8 cellular contexts compared by ENCODE assay signal in the genomic region with DNA sequence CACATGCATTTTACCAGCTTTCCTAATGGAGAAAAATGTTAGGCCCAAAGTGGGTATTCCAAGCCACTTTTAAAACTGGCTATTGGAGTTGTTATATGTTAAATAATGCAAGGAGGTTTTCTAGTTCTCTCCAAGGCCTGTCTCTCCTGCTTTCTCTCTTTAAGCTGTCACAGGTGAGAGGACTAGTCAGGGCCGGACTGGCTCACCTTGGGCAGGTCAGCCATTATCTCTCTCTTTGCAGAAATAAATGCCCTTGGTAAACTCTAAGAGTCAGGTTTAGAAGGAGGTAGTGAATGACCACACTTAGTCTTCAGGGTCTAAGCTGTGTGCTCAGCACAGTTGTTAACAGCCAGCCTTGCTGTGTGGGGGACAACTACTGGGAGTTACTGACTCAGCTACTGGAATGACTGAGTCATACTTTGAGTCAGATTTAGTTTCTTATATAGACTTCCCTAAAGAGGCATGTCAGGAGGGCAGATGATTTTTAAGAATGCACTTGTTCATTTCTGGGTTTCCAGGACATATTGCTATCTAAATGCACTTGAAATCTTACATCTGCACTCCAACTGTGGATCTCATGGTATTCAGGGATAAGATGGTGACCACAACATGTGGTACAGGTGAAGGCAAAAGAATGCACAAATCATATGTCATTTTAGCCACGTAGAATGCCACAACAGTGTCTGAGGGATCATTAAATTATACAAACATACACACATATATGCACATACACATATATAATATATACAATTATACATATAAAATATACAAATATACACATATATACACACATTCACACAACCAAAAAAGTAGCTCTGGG.
A peak's percentile ranks its signal among the peaks of the same experiment; 100 is the strongest.
DNase-seq lines count a peak whose midpoint lies in the region; ATAC-seq and TF ChIP-seq lines count a peak whose summit lies in the region.

No MANE protein-coding gene starts in this region.

- H3K79me2 ChIP-seq in SK-N-SH (ENCODE audit: insufficient read depth) = no peaks in the 10 kb centered on the region

- peak in 1 of 2 experiments; percentile 54; a peak in 1 of 4 replicates for TF ChIP-seq EP300 in SK-N-SH (IDR thresholded peaks at IDR 0.05; ENCODE audit: borderline replicate concordance in 1 of 2, low read depth in 1 of 2, low read length in 1 of 2)

- intact Hi-C loops in uterus (cut with DNase I; ENCODE audit: low total_unique reads) = no loop called here

- peak overlapping the region; percentile 70 for H2AFZ ChIP-seq in SK-N-SH (ENCODE audit: low read depth)

- ATAC-seq in GM18909 (IDR thresholded peaks at IDR 0.05; ENCODE audit: poor library complexity, unreplicated experiment) (peak; percentile 96), HG03066 (IDR thresholded peaks at IDR 0.05; ENCODE audit: low read depth, unreplicated experiment) (peak; percentile 91)

- TF ChIP-seq POLR2A in uterus (IDR thresholded peaks at IDR 0.05) = no peak

- peak overlapping the region; percentile 44; the same call in 1 of the 2 replicates for H3K4me2 ChIP-seq in SK-N-SH

- H3K4me3 ChIP-seq in SK-N-SH (ENCODE audit: low read depth in 2 of 2, low read length in 1 of 2) = no peak overlapping the region
- H3K4me3 ChIP-seq in foreskin fibroblast (ENCODE audit: low read depth in 1 of 2, low read length in 2 of 2) = no peak overlapping the region
- H3K4me3 ChIP-seq in uterus = no peak overlapping the region

- peaks cover 9% of the 10 kb centered on the region for H3F3A ChIP-seq in SK-N-SH (replicated peaks; ENCODE audit: insufficient read depth)

- TF ChIP-seq CTCF in SK-N-SH (IDR thresholded peaks at IDR 0.05) (no peak), foreskin fibroblast (IDR thresholded peaks at IDR 0.05; ENCODE audit: low read depth, low read length) (no peak), uterus (IDR thresholded peaks at IDR 0.05) (no peak)

- H4K20me1 ChIP-seq in SK-N-SH (ENCODE audit: insufficient read depth) = no peaks in the 10 kb centered on the region

- in situ Hi-C loops in ACHN (cut with HindIII; ENCODE audit: low pct_ligation_motif_present, low pct_unique_long_range_greater_than_20kb, low sequenced_read_pairs) = no loop called here

- CTCF ChIA-PET in SK-N-SH (lab: Yijun Ruan, JAX) = no interaction called here

- no peaks in the 10 kb centered on the region for H3K9me2 ChIP-seq in SK-N-SH

- H3K36me3 ChIP-seq in SK-N-SH (replicated peaks in 1 of 2; ENCODE audit: control insufficient read depth in 1 of 2, insufficient read depth in 2 of 2, low read length in 1 of 2) = no peaks in the 10 kb centered on the region
- H3K36me3 ChIP-seq in uterus = no peaks in the 10 kb centered on the region

- 41% methylated on average over 1 of the region's 2 CpGs for WGBS in SK-N-SH (ENCODE audit: low lambda C conversion rate)

- peak overlapping the region; percentile 34; the same call in 1 of the 2 replicates for H3K9ac ChIP-seq in SK-N-SH

- peaks cover 0 to 13% of the 10 kb centered on the region in 2 experiments; a peak in 1 of 4 replicates for H3K4me1 ChIP-seq in SK-N-SH (ENCODE audit: control insufficient read depth in 1 of 2, insufficient read depth in 2 of 2, low read depth in 1 of 2, low read length in 1 of 2)
- H3K4me1 ChIP-seq in uterus = no peaks in the 10 kb centered on the region

- H3K27ac ChIP-seq in SK-N-SH (ENCODE audit: low read depth in 2 of 2, low read length in 1 of 2) = peak overlapping the region in 1 of 2 experiments; percentile 76; a peak in 2 of 4 replicates
- no peak overlapping the region for H3K27ac ChIP-seq in uterus

- no peak for TF ChIP-seq RAD21 in SK-N-SH (IDR thresholded peaks at IDR 0.05; ENCODE audit: low read length)

- no peaks in the 10 kb centered on the region for H3K9me3 ChIP-seq in SK-N-SH
- H3K9me3 ChIP-seq in uterus = no peaks in the 10 kb centered on the region

- DNase-seq in ACHN = peak; percentile 83
- DNase-seq in SK-N-SH = no peak
- DNase-seq in foreskin fibroblast = peak; percentile 90 to 94
- DNase-seq in stimulated activated CD8-positive, alpha-beta memory T cell treated with anti-CD3 and anti-CD28 coated beads, Interleukin-4, amount 100 ng/mL, for 48 hours = peak; percentile 49
- DNase-seq in NCI-H510A treated with DMSO at 0.1 percent for 48 hours (lab: John Stamatoyannopoulos, UW) = no peak
- DNase-seq in uterus = no peak

- POLR2A ChIA-PET in SK-N-SH (lab: Yijun Ruan, JAX) = no interaction called here

- no peaks in the 10 kb centered on the region for H3K27me3 ChIP-seq in SK-N-SH (ENCODE audit: insufficient read depth)
- H3K27me3 ChIP-seq in uterus = no peaks in the 10 kb centered on the region

TF ChIP-seq in SK-N-SH, 30 proteins besides CTCF, POLR2A, EP300 and RAD21 (continues in another document):
- TF ChIP-seq, protein P1, sequence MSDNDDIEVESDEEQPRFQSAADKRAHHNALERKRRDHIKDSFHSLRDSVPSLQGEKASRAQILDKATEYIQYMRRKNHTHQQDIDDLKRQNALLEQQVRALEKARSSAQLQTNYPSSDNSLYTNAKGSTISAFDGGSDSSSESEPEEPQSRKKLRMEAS (IDR thresholded peaks at IDR 0.05; ENCODE audit: low read depth) = 0 out of 2 replicates have a peak, but pooled peaks have one; percentile 20
- TF ChIP-seq FOXM1 (IDR thresholded peaks at IDR 0.05; ENCODE audit: low read depth) (no peak), JUND (IDR thresholded peaks at IDR 0.05) (peak; percentile 85), SIN3A (IDR thresholded peaks at IDR 0.05; ENCODE audit: borderline replicate concordance, low read depth, low read length) (no peak), GATA2 (CRISPR knock-in tag; IDR thresholded peaks at IDR 0.05) (no peak), NFIC (IDR thresholded peaks at IDR 0.05; ENCODE audit: borderline replicate concordance) (no peak; the same call in 1 of the 2 replicates), CHD2 (IDR thresholded peaks at IDR 0.05; ENCODE audit: low read length, partially characterized antibody) (no peak), YY1 (IDR thresholded peaks at IDR 0.05; ENCODE audit: low read depth) (no peak), TEAD4 (IDR thresholded peaks at IDR 0.05; ENCODE audit: borderline replicate concordance, insufficient read depth) (no peak), RCOR1 (IDR thresholded peaks at IDR 0.05; ENCODE audit: low read length) (no peak), GABPA (IDR thresholded peaks at IDR 0.05; ENCODE audit: low read depth) (no peak), FOXJ3 (CRISPR knock-in tag; IDR thresholded peaks at IDR 0.05) (no peak), NRF1 (IDR thresholded peaks at IDR 0.05; ENCODE audit: low read depth, low read length) (no peak), POLR2AphosphoS5 (IDR thresholded peaks at IDR 0.05; ENCODE audit: low read depth, low read length) (no peak), RFX5 (IDR thresholded peaks at IDR 0.05; ENCODE audit: low read length) (no peak), SMC3 (IDR thresholded peaks at IDR 0.05; ENCODE audit: low read depth, low read length) (no peak), FOSL2 (IDR thresholded peaks at IDR 0.05; ENCODE audit: borderline replicate concordance, low read depth) (peak; percentile 95), RXRA (IDR thresholded peaks at IDR 0.05; ENCODE audit: borderline replicate concordance, low read depth) (no peak), EZH2phosphoT487 (IDR thresholded peaks at IDR 0.05; ENCODE audit: borderline replicate concordance, low read depth) (no peak), TCF12 (IDR thresholded peaks at IDR 0.05) (peak; percentile 76)
- TF ChIP-seq, protein P2, sequence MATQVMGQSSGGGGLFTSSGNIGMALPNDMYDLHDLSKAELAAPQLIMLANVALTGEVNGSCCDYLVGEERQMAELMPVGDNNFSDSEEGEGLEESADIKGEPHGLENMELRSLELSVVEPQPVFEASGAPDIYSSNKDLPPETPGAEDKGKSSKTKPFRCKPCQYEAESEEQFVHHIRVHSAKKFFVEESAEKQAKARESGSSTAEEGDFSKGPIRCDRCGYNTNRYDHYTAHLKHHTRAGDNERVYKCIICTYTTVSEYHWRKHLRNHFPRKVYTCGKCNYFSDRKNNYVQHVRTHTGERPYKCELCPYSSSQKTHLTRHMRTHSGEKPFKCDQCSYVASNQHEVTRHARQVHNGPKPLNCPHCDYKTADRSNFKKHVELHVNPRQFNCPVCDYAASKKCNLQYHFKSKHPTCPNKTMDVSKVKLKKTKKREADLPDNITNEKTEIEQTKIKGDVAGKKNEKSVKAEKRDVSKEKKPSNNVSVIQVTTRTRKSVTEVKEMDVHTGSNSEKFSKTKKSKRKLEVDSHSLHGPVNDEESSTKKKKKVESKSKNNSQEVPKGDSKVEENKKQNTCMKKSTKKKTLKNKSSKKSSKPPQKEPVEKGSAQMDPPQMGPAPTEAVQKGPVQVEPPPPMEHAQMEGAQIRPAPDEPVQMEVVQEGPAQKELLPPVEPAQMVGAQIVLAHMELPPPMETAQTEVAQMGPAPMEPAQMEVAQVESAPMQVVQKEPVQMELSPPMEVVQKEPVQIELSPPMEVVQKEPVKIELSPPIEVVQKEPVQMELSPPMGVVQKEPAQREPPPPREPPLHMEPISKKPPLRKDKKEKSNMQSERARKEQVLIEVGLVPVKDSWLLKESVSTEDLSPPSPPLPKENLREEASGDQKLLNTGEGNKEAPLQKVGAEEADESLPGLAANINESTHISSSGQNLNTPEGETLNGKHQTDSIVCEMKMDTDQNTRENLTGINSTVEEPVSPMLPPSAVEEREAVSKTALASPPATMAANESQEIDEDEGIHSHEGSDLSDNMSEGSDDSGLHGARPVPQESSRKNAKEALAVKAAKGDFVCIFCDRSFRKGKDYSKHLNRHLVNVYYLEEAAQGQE (IDR thresholded peaks at IDR 0.05; ENCODE audit: low read depth, low read length) = no peak
- TF ChIP-seq, protein P3, sequence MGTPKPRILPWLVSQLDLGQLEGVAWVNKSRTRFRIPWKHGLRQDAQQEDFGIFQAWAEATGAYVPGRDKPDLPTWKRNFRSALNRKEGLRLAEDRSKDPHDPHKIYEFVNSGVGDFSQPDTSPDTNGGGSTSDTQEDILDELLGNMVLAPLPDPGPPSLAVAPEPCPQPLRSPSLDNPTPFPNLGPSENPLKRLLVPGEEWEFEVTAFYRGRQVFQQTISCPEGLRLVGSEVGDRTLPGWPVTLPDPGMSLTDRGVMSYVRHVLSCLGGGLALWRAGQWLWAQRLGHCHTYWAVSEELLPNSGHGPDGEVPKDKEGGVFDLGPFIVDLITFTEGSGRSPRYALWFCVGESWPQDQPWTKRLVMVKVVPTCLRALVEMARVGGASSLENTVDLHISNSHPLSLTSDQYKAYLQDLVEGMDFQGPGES (IDR thresholded peaks at IDR 0.05; ENCODE audit: low read depth, low read length) = no peak
- TF ChIP-seq, protein P4, sequence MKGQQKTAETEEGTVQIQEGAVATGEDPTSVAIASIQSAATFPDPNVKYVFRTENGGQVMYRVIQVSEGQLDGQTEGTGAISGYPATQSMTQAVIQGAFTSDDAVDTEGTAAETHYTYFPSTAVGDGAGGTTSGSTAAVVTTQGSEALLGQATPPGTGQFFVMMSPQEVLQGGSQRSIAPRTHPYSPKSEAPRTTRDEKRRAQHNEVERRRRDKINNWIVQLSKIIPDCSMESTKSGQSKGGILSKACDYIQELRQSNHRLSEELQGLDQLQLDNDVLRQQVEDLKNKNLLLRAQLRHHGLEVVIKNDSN (IDR thresholded peaks at IDR 0.05; ENCODE audit: borderline replicate concordance, low read depth) = no peak

Comparison
In these comparisons a context has a peak if more than half of its experiments do, and no peak if none do; other contexts are left out.
1. DNase-seq: peak in ACHN (single experiment), foreskin fibroblast (2 of 2) and stimulated activated CD8-positive, alpha-beta memory T cell treated with anti-CD3 and anti-CD28 coated beads, Interleukin-4, amount 100 ng/mL, for 48 hours (single experiment); none in SK-N-SH (single experiment), NCI-H510A treated with DMSO at 0.1 percent for 48 hours (single experiment) and uterus (0 of 2).